22 cellular contexts compared by ENCODE assay signal in the genomic region with DNA sequence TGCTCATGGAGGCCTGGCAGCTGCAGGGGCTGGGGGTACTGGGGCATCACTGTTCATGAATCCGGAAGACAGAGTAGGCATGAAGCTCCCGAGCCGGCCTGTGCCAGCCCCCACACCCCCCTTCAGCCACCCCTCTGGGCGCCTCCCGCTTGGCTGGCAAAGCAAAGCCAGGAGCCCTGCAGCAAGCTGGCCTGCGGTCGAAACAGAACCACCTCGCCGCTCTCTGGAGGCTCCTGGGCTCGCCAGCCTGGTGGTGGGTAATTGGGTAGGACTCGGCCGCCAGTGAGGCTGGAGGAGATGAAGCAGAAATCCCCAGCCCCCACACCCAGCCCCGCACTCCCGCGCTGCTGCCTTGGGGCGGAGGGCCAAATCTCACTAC.
"Had no signal": no experiment of that assay in that cellular context is flagged by ENCODE, and none has a peak within 500 bp of the region (broad histone marks: within the 10 kb centered on the region; RNA-seq: fewer than 3 reads in every experiment).

No MANE protein-coding gene starts in this region.

- H3K4me1 Mint-ChIP-seq: activated CD4-positive, alpha-beta T cell treated with anti-CD3 and anti-CD28 coated beads, Interleukin-2, amount 10 ng/mL, durations not matched to agents 7 days and 5 days; activated naive CD8-positive, alpha-beta T cell treated with anti-CD3 and anti-CD28 coated beads, Interleukin-2, amount 10 ng/mL, durations not matched to agents 7 days and 5 days; central memory CD8-positive, alpha-beta T cell; T-cell had no signal

- ATAC-seq: activated CD8-positive, alpha-beta T cell treated with anti-CD3 and anti-CD28 coated beads, Interleukin-2, amount 10 ng/mL, durations not matched to agents 7 days and 5 days; body of pancreas; gastrocnemius medialis; left lobe of liver; SK-N-SH treated with all-trans-retinoic acid at 6 μM for 48 hours; T-cell had no signal

- H3K36me3 ChIP-seq: gastrocnemius medialis, neutrophil, tibial nerve, uterus had no signal

- H3K4me3 ChIP-seq: body of pancreas, coronary artery, gastrocnemius medialis, tibial nerve, uterus had no signal

- H3K9me3 ChIP-seq: gastrocnemius medialis, neutrophil had no signal

- H3K27ac ChIP-seq: body of pancreas, coronary artery, gastrocnemius medialis, neutrophil, uterus had no signal

- H3K27me3 Mint-ChIP-seq: activated CD4-positive, alpha-beta T cell treated with anti-CD3 and anti-CD28 coated beads, Interleukin-2, amount 10 ng/mL, durations not matched to agents 7 days and 5 days; activated naive CD8-positive, alpha-beta T cell treated with anti-CD3 and anti-CD28 coated beads, Interleukin-2, amount 10 ng/mL, durations not matched to agents 7 days and 5 days; activated T-cell treated with anti-CD3 and anti-CD28 coated beads, Interleukin-2, amount 50 U/mL, for 24 hours had no signal

- H3K27me3 ChIP-seq: body of pancreas, gastrocnemius medialis, neutrophil, tibial nerve, uterus had no signal

- DNase-seq: activated CD4-positive, alpha-beta T cell treated with anti-CD3 and anti-CD28 coated beads, Interleukin-2, amount 10 ng/mL, durations not matched to agents 7 days and 5 days; activated CD4-positive, CD25-positive, alpha-beta regulatory T cell; activated CD8-positive, alpha-beta T cell treated with anti-CD3 and anti-CD28 coated beads, Interleukin-2, amount 10 ng/mL, durations not matched to agents 7 days and 5 days; activated naive CD4-positive, alpha-beta T cell treated with Interleukin-2 at 50 U/mL for 16 hours; activated naive CD8-positive, alpha-beta T cell treated with anti-CD3 and anti-CD28 coated beads, Interleukin-2, amount 10 ng/mL, durations not matched to agents 7 days and 5 days; activated T-cell treated with anti-CD3 and anti-CD28 coated beads, Interleukin-2, amount 50 U/mL, for 24 hours; amygdala; body of pancreas; gastrocnemius medialis; retina; stimulated activated CD4-positive, alpha-beta T cell treated with anti-CD3 and anti-CD28 coated beads, Interleukin-12 subunit alpha, Interleukin-12 subunit beta, amount 100 ng/mL, for 4 hours; stimulated activated CD4-positive, alpha-beta T cell treated with anti-CD3 and anti-CD28 coated beads, Interleukin-1b, Interleukin-23, amount 100 ng/mL, for 48 hours; stimulated activated naive CD4-positive, alpha-beta T cell treated with Interleukin-2 at 50 U/mL for 16 hours; T-cell; uterus had no signal

- H3K36me3 Mint-ChIP-seq: activated naive CD8-positive, alpha-beta T cell treated with anti-CD3 and anti-CD28 coated beads, Interleukin-2, amount 10 ng/mL, durations not matched to agents 7 days and 5 days; T-cell had no signal

- H3K27ac Mint-ChIP-seq: activated CD4-positive, alpha-beta T cell treated with anti-CD3 and anti-CD28 coated beads, Interleukin-2, amount 10 ng/mL, durations not matched to agents 7 days and 5 days; activated CD8-positive, alpha-beta T cell treated with anti-CD3 and anti-CD28 coated beads, Interleukin-2, amount 10 ng/mL, durations not matched to agents 7 days and 5 days; activated naive CD8-positive, alpha-beta T cell treated with anti-CD3 and anti-CD28 coated beads, Interleukin-2, amount 10 ng/mL, durations not matched to agents 7 days and 5 days; activated T-cell treated with anti-CD3 and anti-CD28 coated beads, Interleukin-2, amount 50 U/mL, for 24 hours; activated T-helper 2 cell treated with anti-CD3 and anti-CD28 coated beads, Interferon-gamma antibody, Interleukin-2, Interleukin-4, amounts not matched to agents 10 μg/mL and 5 μg/mL and 100 μg/mL, durations not matched to agents 14 hours and 24 hours and 36 hours; T-cell had no signal

- H3K4me3 Mint-ChIP-seq: activated CD4-positive, alpha-beta T cell treated with anti-CD3 and anti-CD28 coated beads, Interleukin-2, amount 10 ng/mL, durations not matched to agents 7 days and 5 days; activated CD8-positive, alpha-beta T cell treated with anti-CD3 and anti-CD28 coated beads, Interleukin-2, amount 10 ng/mL, durations not matched to agents 7 days and 5 days; activated naive CD8-positive, alpha-beta T cell treated with anti-CD3 and anti-CD28 coated beads, Interleukin-2, amount 10 ng/mL, durations not matched to agents 7 days and 5 days; activated T-cell treated with anti-CD3 and anti-CD28 coated beads, Interleukin-2, amount 50 U/mL, for 24 hours; central memory CD8-positive, alpha-beta T cell; T-cell had no signal
